In the genomic region with DNA sequence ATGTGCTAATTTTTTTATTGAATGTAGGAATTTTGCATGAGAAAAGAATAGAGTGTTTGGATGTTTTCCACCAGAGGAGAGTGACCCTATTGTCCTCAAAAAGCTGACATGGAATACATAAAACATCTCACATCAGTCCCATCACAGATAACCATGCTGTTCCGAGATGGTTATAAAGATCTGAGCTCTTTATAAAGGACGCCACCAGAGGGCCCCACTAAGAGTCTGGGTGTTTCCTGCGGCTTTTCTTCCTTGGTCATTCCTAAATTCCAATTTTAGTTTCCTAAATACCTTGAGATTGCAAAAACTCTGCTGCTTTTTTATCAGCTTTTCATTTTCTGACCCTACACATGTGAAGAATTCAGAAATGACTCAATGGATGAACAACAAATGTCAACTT, we compare ENCODE assay signal across 17 cellular contexts.
DNase-seq lines count a peak whose midpoint lies in the region; ATAC-seq and TF ChIP-seq lines count a peak whose summit lies in the region.
"Had no signal": no experiment of that assay in that cellular context is flagged by ENCODE, and none has a peak within 500 bp of the region (broad histone marks: within the 10 kb centered on the region; RNA-seq: fewer than 3 reads in every experiment).

No MANE protein-coding gene starts in this region.

- H3K27me3 ChIP-seq in H9 (ENCODE audit: insufficient read depth, low read length) (no peaks in the 10 kb centered on the region), PC-9 (ENCODE audit: insufficient read depth, low read depth) (no peaks in the 10 kb centered on the region)
- H3K27me3 ChIP-seq: suprapubic skin had no signal

- H3K79me2 ChIP-seq in H9 (ENCODE audit: insufficient read depth, low read length) (no peaks in the 10 kb centered on the region), PC-9 (ENCODE audit: low read depth) (no peaks in the 10 kb centered on the region)

- H2AFZ ChIP-seq in H9 (ENCODE audit: low read length), result no peak overlapping the region
- no peak overlapping the region for H2AFZ ChIP-seq in PC-9

- H4K5ac ChIP-seq in H9 (ENCODE audit: insufficient read length, low read depth, low read length), result no peak overlapping the region

- H3K56ac ChIP-seq in H9 (ENCODE audit: insufficient read length, low read depth, low read length), result no peak overlapping the region

- H3K4me3 Mint-ChIP-seq in CD14-positive monocyte (no peak overlapping the region), H9 (no peak overlapping the region), glutamatergic neuron (ENCODE audit: unreplicated experiment) (no peak overlapping the region)
- no peak overlapping the region for H3K4me3 Mint-ChIP-seq in activated naive CD4-positive, alpha-beta T cell treated with anti-CD3 and anti-CD28 coated beads for 36 hours
- H3K4me3 Mint-ChIP-seq: brain, IgD-negative memory B cell, natural killer cell had no signal

- no peak overlapping the region for H4K91ac ChIP-seq in H9 (ENCODE audit: insufficient read length, low read depth, low read length)

- no peak overlapping the region for H3K4me2 ChIP-seq in H9 (ENCODE audit: insufficient read depth, insufficient read length, low read length)
- no peak overlapping the region for H3K4me2 ChIP-seq in PC-9

- H4K20me1 ChIP-seq in H9 (ENCODE audit: control insufficient read depth, insufficient read depth, insufficient read length), result no peaks in the 10 kb centered on the region
- H4K20me1 ChIP-seq in PC-9 (ENCODE audit: insufficient read depth), result no peaks in the 10 kb centered on the region

- H3K4me1 Mint-ChIP-seq in CD14-positive monocyte (no peaks in the 10 kb centered on the region), H9 (no peaks in the 10 kb centered on the region), glutamatergic neuron (ENCODE audit: low read depth, unreplicated experiment) (peaks cover 11% of the 10 kb centered on the region)
- no peaks in the 10 kb centered on the region for H3K4me1 Mint-ChIP-seq in activated naive CD4-positive, alpha-beta T cell treated with anti-CD3 and anti-CD28 coated beads for 36 hours (ENCODE audit: low read depth)
- H3K4me1 Mint-ChIP-seq: brain, IgD-negative memory B cell, natural killer cell had no signal

- H3K4me1 ChIP-seq in H9 (ENCODE audit: insufficient read depth, low read length), result no peaks in the 10 kb centered on the region
- no peaks in the 10 kb centered on the region for H3K4me1 ChIP-seq in PC-9 (replicated peaks; ENCODE audit: insufficient read depth)
- H3K4me1 ChIP-seq: lower lobe of right lung, suprapubic skin had no signal

- H3K9me3 Mint-ChIP-seq in CD14-positive monocyte (peaks cover 9 to 34% (median 14%) of the 10 kb centered on the region in 7 donors), H9 (peaks cover 59 to 90% of the 10 kb centered on the region in 2 experiments), glutamatergic neuron (ENCODE audit: unreplicated experiment) (peaks cover 2% of the 10 kb centered on the region)
- H3K9me3 Mint-ChIP-seq in activated naive CD4-positive, alpha-beta T cell treated with anti-CD3 and anti-CD28 coated beads for 36 hours, result peaks cover 7% of the 10 kb centered on the region

- H3F3A ChIP-seq in PC-9 (ENCODE audit: insufficient read depth, low read depth), result no peaks in the 10 kb centered on the region

- no peaks in the 10 kb centered on the region for H3K36me3 Mint-ChIP-seq in CD14-positive monocyte
- peaks cover 0 to 17% (median 5%) of the 10 kb centered on the region in 3 experiments; a peak in 5 of 7 replicates for H3K36me3 Mint-ChIP-seq in H9 (ENCODE audit: insufficient read depth in 1 of 3, low read depth in 3 of 3)
- peaks cover 5% of the 10 kb centered on the region for H3K36me3 Mint-ChIP-seq in glutamatergic neuron (ENCODE audit: unreplicated experiment)
- no peaks in the 10 kb centered on the region for H3K36me3 Mint-ChIP-seq in activated naive CD4-positive, alpha-beta T cell treated with anti-CD3 and anti-CD28 coated beads for 36 hours (ENCODE audit: low read depth)
- H3K36me3 Mint-ChIP-seq: brain, IgD-negative memory B cell, natural killer cell had no signal

- H3K4ac ChIP-seq in H9 (ENCODE audit: low read depth, low read length), result no peak overlapping the region

- H3K23me2 ChIP-seq in H9 (ENCODE audit: insufficient read length, low read depth, low read length, poor library complexity, severe bottlenecking), result no peaks in the 10 kb centered on the region

- no peak overlapping the region for H2BK5ac ChIP-seq in H9 (ENCODE audit: insufficient read length, low read length)

- H3K9me3 ChIP-seq in H9 (ENCODE audit: control insufficient read depth, low read depth, low read length), result peaks cover 5% of the 10 kb centered on the region
- H3K9me3 ChIP-seq in PC-9 (ENCODE audit: insufficient read depth, low read depth), result no peaks in the 10 kb centered on the region
- H3K9me3 ChIP-seq: lower lobe of right lung had no signal

- H3K27me3 Mint-ChIP-seq in CD14-positive monocyte (ENCODE audit: low read depth in 3 of 3) (peaks cover 0 to 2% (median 0%) of the 10 kb centered on the region in 3 donors), H9 (ENCODE audit: low read depth) (no peaks in the 10 kb centered on the region), glutamatergic neuron (ENCODE audit: unreplicated experiment) (no peaks in the 10 kb centered on the region)
- H3K27me3 Mint-ChIP-seq in activated naive CD4-positive, alpha-beta T cell treated with anti-CD3 and anti-CD28 coated beads for 36 hours (ENCODE audit: low read depth), result no peaks in the 10 kb centered on the region
- H3K27me3 Mint-ChIP-seq: brain, IgD-negative memory B cell had no signal

- WGBS in H9 (ENCODE audit: extremely low coverage, insufficient read length, low lambda C conversion rate), result no CpG with 5 or more reads among the region's 3 CpGs

- H3K9me2 ChIP-seq in PC-9 (ENCODE audit: insufficient read depth), result no peaks in the 10 kb centered on the region

- POLR2A ChIA-PET in PC-9 (lab: Charles Lee; ENCODE audit: unreplicated experiment), result no interaction called here

- no peak overlapping the region for H3K27ac ChIP-seq in H9 (ENCODE audit: insufficient read length, low read depth, low read length)
- H3K27ac ChIP-seq in PC-9, result no peak overlapping the region
- H3K27ac ChIP-seq: lower lobe of right lung, suprapubic skin had no signal

- peak; percentile 14 for TF ChIP-seq CTCF in CD14-positive monocyte (IDR thresholded peaks at IDR 0.05)
- peak; percentile 61; the same call in 2 of the 3 replicates for TF ChIP-seq CTCF in H9 (conservative IDR thresholded peaks at IDR 0.05)
- TF ChIP-seq CTCF in PC-9 (conservative IDR thresholded peaks at IDR 0.05), result peak; percentile 50
- TF ChIP-seq CTCF in glutamatergic neuron (IDR thresholded peaks at IDR 0.05; ENCODE audit: partially characterized antibody, unreplicated experiment), result peak; percentile 24

- H2BK20ac ChIP-seq in H9 (ENCODE audit: low read depth, low read length, poor library complexity, severe bottlenecking), result no peak overlapping the region

- H3K14ac ChIP-seq in H9 (ENCODE audit: insufficient read depth, low read length), result no peak overlapping the region

- no peak overlapping the region for H3K18ac ChIP-seq in H9 (ENCODE audit: insufficient read length, low read depth, low read length)

- no peak overlapping the region for H2AK5ac ChIP-seq in H9 (ENCODE audit: insufficient read length, low read length)

- H2BK12ac ChIP-seq in H9 (ENCODE audit: insufficient read length, low read depth, low read length), result no peak overlapping the region

- no peak overlapping the region for H3K27ac Mint-ChIP-seq in CD14-positive monocyte
- H3K27ac Mint-ChIP-seq in H9, result no peak overlapping the region
- no peak overlapping the region for H3K27ac Mint-ChIP-seq in glutamatergic neuron (ENCODE audit: unreplicated experiment)
- H3K27ac Mint-ChIP-seq in activated naive CD4-positive, alpha-beta T cell treated with anti-CD3 and anti-CD28 coated beads for 36 hours, result no peak overlapping the region
- H3K27ac Mint-ChIP-seq: brain, IgD-negative memory B cell, natural killer cell had no signal

- no peak overlapping the region for H3K9ac ChIP-seq in H9 (ENCODE audit: extremely low read depth, insufficient read length, low read length)

- intact Hi-C loops in CD14-positive monocyte (cut with micrococcal nuclease), result no loop called here
- intact Hi-C loops in PC-9 (cut with micrococcal nuclease; ENCODE audit: unreplicated experiment), result loop anchor here (10.0 kb wide), 1 partner anchor 359 kb away; no protein-coding TSS in a partner anchor
- intact Hi-C loops in activated naive CD4-positive, alpha-beta T cell treated with anti-CD3 and anti-CD28 coated beads for 36 hours (cut with micrococcal nuclease), result no loop called here

- BruUV-seq in PC-9 (replicated peaks; lab: Mats Ljungman, UMichigan), result no TSS peak

- no peak overlapping the region for H2BK120ac ChIP-seq in H9 (ENCODE audit: low read depth, low read length, poor library complexity, severe bottlenecking)

- no peak overlapping the region for H3K4me3 ChIP-seq in PC-9
- H3K4me3 ChIP-seq: lower lobe of right lung, suprapubic skin had no signal

- no peak for DNase-seq in CD14-positive monocyte (ENCODE audit: low spot score)
- no peak for DNase-seq in H9
- no peak for DNase-seq in PC-9
- no peak for DNase-seq in glutamatergic neuron
- no peak for DNase-seq in NCI-H2107 treated with DMSO at 0.1 percent for 48 hours (lab: John Stamatoyannopoulos, UW; ENCODE audit: unreplicated experiment)
- DNase-seq in activated naive CD4-positive, alpha-beta T cell treated with anti-CD3 and anti-CD28 coated beads for 36 hours, result no peak
- DNase-seq in NCI-H524 treated with DMSO at 0.1 percent for 48 hours (lab: John Stamatoyannopoulos, UW), result no peak
- DNase-seq: activated gamma-delta T cell, C1 segment of cervical spinal cord, lower lobe of right lung, natural killer cell, NCI-H1694 treated with DMSO at 0.1 percent for 48 hours, NCI-H748 treated with DMSO at 0.1 percent for 48 hours had no signal

- H3T11ph ChIP-seq in H9 (ENCODE audit: low read length), result no peak overlapping the region

- H3K79me1 ChIP-seq in H9 (ENCODE audit: insufficient read depth, low read depth, low read length, poor library complexity, severe bottlenecking), result no peaks in the 10 kb centered on the region

- CTCF ChIA-PET in PC-9 (lab: Charles Lee), result interaction anchor here (1.0 kb wide), 1 partner anchor 468 kb away, joined by 3 read pairs; no protein-coding TSS in a partner anchor
- CTCF ChIA-PET in activated naive CD4-positive, alpha-beta T cell treated with anti-CD3 and anti-CD28 coated beads for 36 hours (lab: Charles Lee), result interaction anchor here (1.8 kb wide), 1 partner anchor 357 kb away, joined by 4 read pairs; no protein-coding TSS in a partner anchor

- H2BK15ac ChIP-seq in H9 (ENCODE audit: low read depth, low read length), result no peak overlapping the region

- no peak for ATAC-seq in HG03469 (IDR thresholded peaks at IDR 0.05; ENCODE audit: unreplicated experiment)
- ATAC-seq: lower lobe of right lung, natural killer cell had no signal

- H3K36me3 ChIP-seq in PC-9 (ENCODE audit: low read depth), result no peaks in the 10 kb centered on the region
- H3K36me3 ChIP-seq: lower lobe of right lung, suprapubic skin had no signal

- H3K23ac ChIP-seq in H9 (ENCODE audit: insufficient read length, low read depth, low read length), result no peak overlapping the region

- no peak overlapping the region for H4K8ac ChIP-seq in H9 (replicated peaks; ENCODE audit: insufficient read length, low read depth, low read length)
